ENCODE assay signal across 27 cellular contexts in genomic region chr7:17384400-17384799, GRCh38.
"Had no signal": no experiment of that assay in that cellular context is flagged by ENCODE, and none has a peak within 500 bp of the region (broad histone marks: within the 10 kb centered on the region; RNA-seq: fewer than 3 reads in every experiment).

No MANE protein-coding gene starts in this region.

- H3K9me3 ChIP-seq: ascending aorta, esophagus squamous epithelium, gastroesophageal sphincter, sigmoid colon, thoracic aorta, vagina had no signal

- H3K4me3 ChIP-seq: ascending aorta, esophagus squamous epithelium, gastroesophageal sphincter, lung, sigmoid colon, smooth muscle cell, thoracic aorta, vagina had no signal

- DNase-seq: activated CD4-positive, alpha-beta T cell treated with anti-CD3 and anti-CD28 coated beads, Interleukin-2, amount 10 ng/mL, durations not matched to agents 7 days and 5 days; activated CD8-positive, alpha-beta T cell treated with anti-CD3 and anti-CD28 coated beads for 36 hours; activated T-cell treated with anti-CD3 and anti-CD28 coated beads, Interleukin-2, amount 50 U/mL, for 1 hour; brain microvascular endothelial cell; central memory CD4-positive, alpha-beta T cell; effector memory CD4-positive, alpha-beta T cell; esophagus squamous epithelium; head of caudate nucleus; hypothalamus; midbrain; natural killer cell; retina; sigmoid colon; stimulated activated CD4-positive, alpha-beta T cell treated with anti-CD3 and anti-CD28 coated beads, Interleukin-15, amount 100 ng/mL, for 24 hours; stimulated activated naive B cell treated with anti-CD40 and anti-IgM and Interleukin-4, amounts not matched to agents 10 μg/mL and 1 μg/mL and 100 μg/mL, for 72 hours had no signal

- H3K27ac Mint-ChIP-seq: activated CD4-positive, alpha-beta T cell treated with anti-CD3 and anti-CD28 coated beads, Interleukin-2, amount 10 ng/mL, durations not matched to agents 7 days and 5 days; activated CD8-positive, alpha-beta T cell treated with anti-CD3 and anti-CD28 coated beads for 36 hours; activated naive CD4-positive, alpha-beta T cell treated with anti-CD3 and anti-CD28 coated beads, Interleukin-2, amount 50 U/mL, for 72 hours; activated T-helper 17 cell treated with anti-CD3 and anti-CD28 coated beads, Interleukin-2, amount 50 U/mL, for 72 hours; natural killer cell; progenitor cell of endocrine pancreas; stimulated activated naive B cell treated with anti-CD40 and anti-IgM and Interleukin-4, amounts not matched to agents 10 μg/mL and 1 μg/mL and 100 μg/mL, for 72 hours; type B pancreatic cell had no signal

- H3K36me3 Mint-ChIP-seq: activated naive CD4-positive, alpha-beta T cell treated with anti-CD3 and anti-CD28 coated beads, Interleukin-2, amount 50 U/mL, for 72 hours; natural killer cell; stimulated activated naive B cell treated with anti-CD40 and anti-IgM and Interleukin-4, amounts not matched to agents 10 μg/mL and 1 μg/mL and 100 μg/mL, for 72 hours; type B pancreatic cell had no signal

- H3K4me3 Mint-ChIP-seq: activated CD4-positive, alpha-beta T cell treated with anti-CD3 and anti-CD28 coated beads, Interleukin-2, amount 10 ng/mL, durations not matched to agents 7 days and 5 days; activated CD8-positive, alpha-beta T cell treated with anti-CD3 and anti-CD28 coated beads for 36 hours; activated T-helper 17 cell treated with anti-CD3 and anti-CD28 coated beads, Interleukin-2, amount 50 U/mL, for 72 hours; natural killer cell; stimulated activated naive B cell treated with anti-CD40 and anti-IgM and Interleukin-4, amounts not matched to agents 10 μg/mL and 1 μg/mL and 100 μg/mL, for 72 hours; type B pancreatic cell had no signal

- H3K4me2 ChIP-seq: smooth muscle cell had no signal

- H3K4me1 Mint-ChIP-seq: activated CD4-positive, alpha-beta T cell treated with anti-CD3 and anti-CD28 coated beads, Interleukin-2, amount 10 ng/mL, durations not matched to agents 7 days and 5 days; activated T-helper 17 cell treated with anti-CD3 and anti-CD28 coated beads, Interleukin-2, amount 50 U/mL, for 72 hours; natural killer cell had no signal

- H3K36me3 ChIP-seq: ascending aorta, brain microvascular endothelial cell, esophagus squamous epithelium, gastroesophageal sphincter, sigmoid colon, thoracic aorta, vagina had no signal

- ATAC-seq: activated CD4-positive, CD25-positive, alpha-beta regulatory T cell treated with anti-CD3 and anti-CD28 coated beads, Interleukin-2, amount 50 U/mL, for 24 hours; activated CD8-positive, alpha-beta T cell treated with anti-CD3 and anti-CD28 coated beads for 36 hours; activated naive CD4-positive, alpha-beta T cell treated with anti-CD3 and anti-CD28 coated beads, Interleukin-2, amount 50 U/mL, for 72 hours; activated T-helper 17 cell treated with anti-CD3 and anti-CD28 coated beads, Interleukin-2, amount 50 U/mL, for 72 hours; gastroesophageal sphincter; left lobe of liver; natural killer cell; stimulated activated naive B cell treated with anti-CD40 and anti-IgM and Interleukin-4, amounts not matched to agents 10 μg/mL and 1 μg/mL and 100 μg/mL, for 72 hours had no signal

- H3K27ac ChIP-seq: ascending aorta, brain microvascular endothelial cell, esophagus squamous epithelium, gastroesophageal sphincter, sigmoid colon, thoracic aorta, vagina had no signal

- H3K4me1 ChIP-seq: ascending aorta, esophagus squamous epithelium, sigmoid colon, vagina had no signal

- H3K27me3 ChIP-seq: ascending aorta, brain microvascular endothelial cell, esophagus squamous epithelium, gastroesophageal sphincter, sigmoid colon, vagina had no signal

- H3K9me3 Mint-ChIP-seq: activated CD4-positive, alpha-beta T cell treated with anti-CD3 and anti-CD28 coated beads, Interleukin-2, amount 10 ng/mL, durations not matched to agents 7 days and 5 days; activated CD8-positive, alpha-beta T cell treated with anti-CD3 and anti-CD28 coated beads for 36 hours; activated naive CD4-positive, alpha-beta T cell treated with anti-CD3 and anti-CD28 coated beads, Interleukin-2, amount 50 U/mL, for 72 hours; activated T-helper 17 cell treated with anti-CD3 and anti-CD28 coated beads, Interleukin-2, amount 50 U/mL, for 72 hours; natural killer cell; stimulated activated naive B cell treated with anti-CD40 and anti-IgM and Interleukin-4, amounts not matched to agents 10 μg/mL and 1 μg/mL and 100 μg/mL, for 72 hours had no signal

- H3K27me3 Mint-ChIP-seq: activated CD4-positive, alpha-beta T cell treated with anti-CD3 and anti-CD28 coated beads, Interleukin-2, amount 10 ng/mL, durations not matched to agents 7 days and 5 days; activated T-helper 17 cell treated with anti-CD3 and anti-CD28 coated beads, Interleukin-2, amount 50 U/mL, for 72 hours; progenitor cell of endocrine pancreas; stimulated activated naive B cell treated with anti-CD40 and anti-IgM and Interleukin-4, amounts not matched to agents 10 μg/mL and 1 μg/mL and 100 μg/mL, for 72 hours; type B pancreatic cell had no signal
